In the genomic region with DNA sequence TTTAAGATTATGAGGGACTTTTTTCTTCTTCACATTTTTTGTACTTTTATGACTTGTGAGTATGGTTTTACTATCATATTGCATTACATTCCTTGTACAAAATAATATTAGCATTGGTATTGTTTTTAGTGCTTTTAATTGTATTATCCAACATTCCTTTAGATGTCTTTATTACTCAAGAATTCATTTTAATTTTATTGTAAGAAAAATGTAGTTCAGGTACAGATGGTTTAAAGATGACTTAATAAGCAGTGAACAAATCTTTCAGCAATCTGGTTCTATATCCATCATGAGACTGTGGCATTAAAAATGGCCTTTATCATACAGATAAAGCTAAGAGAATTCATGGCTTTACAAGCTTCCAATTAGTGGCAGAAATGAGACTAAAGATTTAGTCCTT, we compare ENCODE assay signal across 9 cellular contexts.
"Had no signal": no experiment of that assay in that cellular context is flagged by ENCODE, and none has a peak within 500 bp of the region (broad histone marks: within the 10 kb centered on the region; RNA-seq: fewer than 3 reads in every experiment).

No MANE protein-coding gene starts in this region.

- H3K4me1 ChIP-seq: HAP-1 had no signal

- H3K36me3 ChIP-seq: HAP-1 had no signal

- H2AFZ ChIP-seq: GM23248 had no signal

- H3K4me2 ChIP-seq: GM23338 had no signal

- H3K9ac ChIP-seq: GM23248 had no signal

- DNase-seq: GM23248, GOT3, H7, H9, HCEC 1CT, HFFc6 had no signal

- H3K27ac ChIP-seq: GM23248 had no signal

- ATAC-seq: GM23338, HCT116 had no signal

- H3K4me3 ChIP-seq: GM23248, GM23338, HAP-1 had no signal
